ENCODE assay signal across 8 cellular contexts in the genomic region with DNA sequence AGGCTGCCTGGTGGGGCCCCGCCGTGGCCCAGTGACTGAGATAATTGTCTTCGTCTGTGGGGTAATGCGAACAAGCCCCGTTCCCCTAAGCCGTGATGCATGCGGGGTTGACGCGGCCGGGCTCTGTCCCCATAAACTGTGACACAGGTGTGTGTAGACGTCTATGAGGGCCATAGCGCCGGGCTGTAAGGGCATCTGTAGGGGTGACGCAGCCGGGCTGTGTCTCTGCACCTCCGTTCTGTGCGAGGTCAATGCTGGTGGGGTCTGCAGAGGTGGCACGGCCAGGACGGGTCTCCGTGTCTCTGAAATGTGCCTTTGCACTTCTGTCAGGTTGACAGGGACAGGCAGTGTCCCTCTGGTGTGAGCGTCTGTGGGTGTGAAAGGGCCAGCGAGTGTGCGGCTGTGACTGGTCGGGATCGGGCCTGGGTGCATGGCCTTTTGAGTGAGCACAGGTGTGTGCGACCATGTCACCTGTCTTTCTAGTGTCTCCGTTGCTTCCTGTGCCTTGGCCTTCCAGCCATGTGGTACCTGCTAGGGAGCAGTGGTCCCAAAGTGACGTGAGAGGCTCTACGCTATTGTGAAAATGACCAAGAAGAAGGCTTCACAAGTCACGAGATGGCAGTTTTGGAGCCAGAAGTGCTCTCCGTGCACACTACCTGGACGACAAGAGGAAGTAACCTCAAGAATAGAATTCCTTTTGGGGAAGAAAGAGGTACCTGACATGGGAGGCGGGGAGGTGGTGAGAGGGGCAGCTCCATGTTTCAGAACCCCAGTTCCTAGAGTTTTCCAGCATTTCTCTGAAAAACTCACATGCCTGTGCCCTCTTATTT. TPM values are rescaled to one million over a fixed set of nuclear protein-coding genes. Genes with fewer than 3 reads are reported as not detected.
DNase-seq lines count a peak whose midpoint lies in the region; ATAC-seq and TF ChIP-seq lines count a peak whose summit lies in the region.

No MANE protein-coding gene starts in this region.

- TF ChIP-seq CTCF in AG10803 (conservative IDR thresholded peaks at IDR 0.05; ENCODE audit: low read length): no peak

- H3K27ac Mint-ChIP-seq in central memory CD8-positive, alpha-beta T cell (ENCODE audit: low read depth): peak overlapping the region; percentile 99
- H3K27ac Mint-ChIP-seq in naive thymus-derived CD4-positive, alpha-beta T cell: peak overlapping the region; percentile 84 to 96 (median 94)

- peaks cover 23% of the 10 kb centered on the region for H3K9me3 Mint-ChIP-seq in central memory CD8-positive, alpha-beta T cell
- peaks cover 11 to 63% (median 29%) of the 10 kb centered on the region in 11 donors for H3K9me3 Mint-ChIP-seq in naive thymus-derived CD4-positive, alpha-beta T cell

- POLR2A ChIA-PET in naive thymus-derived CD4-positive, alpha-beta T cell (lab: Charles Lee): interaction anchor here (0.9 to 3.2 kb wide), 4 partner anchors 16 to 417 kb away, joined by 3 to 25 read pairs (median 4); a partner anchor contains a TSS

- peak overlapping the region; percentile 69 for H3K27ac ChIP-seq in naive thymus-derived CD4-positive, alpha-beta T cell (ENCODE audit: low read depth, low read length)

- H3K4me3 ChIP-seq in AG10803 (ENCODE audit: low read length): peak overlapping the region; percentile 94
- H3K4me3 ChIP-seq in Jurkat, Clone E6-1 (ENCODE audit: low read length): peak overlapping the region; percentile 90
- H3K4me3 ChIP-seq in naive thymus-derived CD4-positive, alpha-beta T cell (ENCODE audit: low read length): peak overlapping the region; percentile 99

- CTCF ChIA-PET in naive thymus-derived CD4-positive, alpha-beta T cell (lab: Charles Lee): interaction anchor here (0.7 to 1.0 kb wide), 2 partner anchors 326 to 1974 kb away, joined by 3 to 7 read pairs; no protein-coding TSS in a partner anchor

- peaks cover 13% of the 10 kb centered on the region for H3K4me1 Mint-ChIP-seq in central memory CD8-positive, alpha-beta T cell
- H3K4me1 Mint-ChIP-seq in naive thymus-derived CD4-positive, alpha-beta T cell: peaks cover 10 to 27% (median 18%) of the 10 kb centered on the region in 7 donors

- peak overlapping the region; percentile 100 for H3K4me3 Mint-ChIP-seq in central memory CD8-positive, alpha-beta T cell
- H3K4me3 Mint-ChIP-seq in naive thymus-derived CD4-positive, alpha-beta T cell: peak overlapping the region; percentile 94 to 99 (median 98)

- peaks cover 0 to 10% (median 0%) of the 10 kb centered on the region in 3 experiments for H3K9me3 ChIP-seq in naive thymus-derived CD4-positive, alpha-beta T cell (ENCODE audit: control insufficient read depth in 2 of 3, low read length in 3 of 3)

- peaks cover 9 to 10% of the 10 kb centered on the region in 2 donors for H3K4me1 ChIP-seq in naive thymus-derived CD4-positive, alpha-beta T cell (ENCODE audit: control insufficient read depth in 2 of 2, insufficient read depth in 2 of 2, low read length in 2 of 2)

- peaks cover 0 to 3% (median 0%) of the 10 kb centered on the region in 3 experiments for H3K36me3 ChIP-seq in naive thymus-derived CD4-positive, alpha-beta T cell (ENCODE audit: control insufficient read depth in 2 of 3, insufficient read depth in 3 of 3, low read length in 3 of 3)

- peaks cover 16% of the 10 kb centered on the region for H3K36me3 Mint-ChIP-seq in central memory CD8-positive, alpha-beta T cell (ENCODE audit: insufficient read depth)
- peaks cover 7 to 43% (median 33%) of the 10 kb centered on the region in 5 donors for H3K36me3 Mint-ChIP-seq in naive thymus-derived CD4-positive, alpha-beta T cell

- no peak for DNase-seq in AG10803 (ENCODE audit: low read depth)
- DNase-seq in Jurkat, Clone E6-1 (ENCODE audit: low read depth, low spot score): no peak
- no peak for DNase-seq in central memory CD8-positive, alpha-beta T cell (ENCODE audit: low spot score in 2 of 2)
- DNase-seq in naive thymus-derived CD4-positive, alpha-beta T cell: peak in 2 of 9 donors; percentile 21 to 23
- no peak for DNase-seq in NCI-H2081 (lab: John Stamatoyannopoulos, UW)

- H3K27me3 Mint-ChIP-seq in central memory CD8-positive, alpha-beta T cell: no peaks in the 10 kb centered on the region
- H3K27me3 Mint-ChIP-seq in naive thymus-derived CD4-positive, alpha-beta T cell: no peaks in the 10 kb centered on the region

- intact Hi-C loops in naive thymus-derived CD4-positive, alpha-beta T cell (cut with micrococcal nuclease): loop anchor here (1.0 to 5.0 kb wide), 9 partner anchors 16 to 1819 kb away; a partner anchor contains a TSS

- no peaks in the 10 kb centered on the region for H3K27me3 ChIP-seq in naive thymus-derived CD4-positive, alpha-beta T cell (ENCODE audit: control insufficient read depth in 2 of 2, insufficient read depth in 2 of 2, low read length in 2 of 2)

- ATAC-seq in central memory CD8-positive, alpha-beta T cell (replicated peaks; ENCODE audit: extremely low read depth, poor library complexity, severe bottlenecking): peak; percentile 4
- ATAC-seq in naive thymus-derived CD4-positive, alpha-beta T cell: no peak
- ATAC-seq in GM19328 (IDR thresholded peaks at IDR 0.05; ENCODE audit: unreplicated experiment) (no peak), HG03045 (IDR thresholded peaks at IDR 0.05; ENCODE audit: unreplicated experiment) (no peak), GM19467 (IDR thresholded peaks at IDR 0.05; ENCODE audit: unreplicated experiment) (no peak)

RNA-seq across cellular contexts. Expression of a gene that starts 16.4 kb away (rescaled TPM):
- 6.0 TPM for polyA plus RNA-seq in Jurkat, Clone E6-1 (2012; ENCODE audit: insufficient read depth, insufficient read length)
- total RNA-seq in naive thymus-derived CD4-positive, alpha-beta T cell: 100 to 1,000 TPM in 2 of 5 experiments, 10 to 100 TPM in 3; 18.1 to 318 (median 68.6) TPM
- 10 to 100 TPM; 35.0 to 52.1 TPM for polyA plus RNA-seq in naive thymus-derived CD4-positive, alpha-beta T cell

RNA-seq across cellular contexts. Expression of a gene that starts 54.1 kb away (rescaled TPM):
- 1.1 TPM for polyA plus RNA-seq in Jurkat, Clone E6-1 (2012; ENCODE audit: insufficient read depth, insufficient read length)
- 10 to 100 TPM in 1 of 5 experiments, 1 to 10 TPM in 4; 2.5 to 11.2 (median 4.6) TPM for total RNA-seq in naive thymus-derived CD4-positive, alpha-beta T cell
- polyA plus RNA-seq in naive thymus-derived CD4-positive, alpha-beta T cell: 1 to 10 TPM; 3.9 to 7.0 TPM
